ENCODE assay signal across 1 cellular context in the genomic region with DNA sequence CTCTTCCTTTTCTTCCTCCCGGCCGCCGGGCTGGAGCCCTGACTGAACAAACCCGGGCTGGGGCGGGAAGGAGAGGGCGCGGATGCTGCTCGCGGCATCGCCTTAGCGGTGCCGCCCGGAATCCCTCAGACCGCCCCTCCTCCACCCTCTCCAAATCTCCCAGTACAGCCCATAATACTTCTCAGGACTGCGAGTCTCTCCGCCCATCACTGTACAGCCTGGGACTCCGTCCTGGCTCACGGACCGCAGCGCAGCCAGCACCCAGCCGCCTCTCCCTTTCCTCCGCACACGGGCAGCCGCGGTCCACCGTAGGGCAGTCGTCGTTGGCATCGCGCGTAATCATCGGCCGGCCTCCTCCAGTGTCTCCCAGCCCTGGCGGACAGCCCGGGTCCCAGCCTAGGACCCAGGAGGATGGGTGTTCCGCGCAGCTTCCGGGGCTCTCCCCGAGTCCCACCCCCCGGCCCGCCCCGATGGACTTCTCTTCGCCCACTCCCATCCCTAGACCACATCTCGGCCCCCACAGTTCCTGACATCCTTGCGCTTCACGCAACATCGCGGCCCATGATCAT.
TF ChIP-seq lines count a peak whose summit lies in the region.

No MANE protein-coding gene starts in this region.

TF ChIP-seq in K562, 482 proteins besides CTCF, POLR2A, EP300 and RAD21:
- TF ChIP-seq POLR2G (IDR thresholded peaks at IDR 0.05; ENCODE audit: low read depth, low read length), result peak; percentile 55; the same call in 1 of the 2 replicates
- peak; percentile 8; the same call in 1 of the 2 replicates for TF ChIP-seq PHF8 (IDR thresholded peaks at IDR 0.05; ENCODE audit: borderline replicate concordance, low read length)
- peak; percentile 41; the same call in 1 of the 2 replicates for TF ChIP-seq RBFOX2 (IDR thresholded peaks at IDR 0.05; ENCODE audit: low read depth, low read length)
